In genomic region chr16:85151603-85152413, GRCh38 we compare ENCODE assay signal across 1 cellular context.
A peak's percentile ranks its signal among the peaks of the same experiment; 100 is the strongest.
TF ChIP-seq lines count a peak whose summit lies in the region.

No MANE protein-coding gene starts in this region.

TF ChIP-seq in HEK293, 187 proteins besides CTCF, POLR2A, EP300 and RAD21 (continued from another document):
- TF ChIP-seq ZBTB6 (tag by site-specific recombination; IDR thresholded peaks at IDR 0.05) (0 out of 2 replicates have a peak, but pooled peaks have one; percentile 14), ZNF48 (tag by site-specific recombination; IDR thresholded peaks at IDR 0.05) (no peak), BCL11B (tag by site-specific recombination; IDR thresholded peaks at IDR 0.05; ENCODE audit: low read depth) (no peak), ZBTB20 (tag by site-specific recombination; IDR thresholded peaks at IDR 0.05) (peak; percentile 55; the same call in 1 of the 2 replicates), ZNF10 (tag by site-specific recombination; IDR thresholded peaks at IDR 0.05) (0 out of 2 replicates have a peak, but pooled peaks have one; percentile 2), REPIN1 (tag by site-specific recombination; IDR thresholded peaks at IDR 0.05; ENCODE audit: low read depth) (no peak), ZNF221 (tag by site-specific recombination; IDR thresholded peaks at IDR 0.05; ENCODE audit: borderline replicate concordance) (no peak), ZBTB26 (tag by site-specific recombination; optimal IDR thresholded peaks at IDR 0.05) (no peak), ZNF621 (tag by site-specific recombination; IDR thresholded peaks at IDR 0.05) (no peak), ZNF530 (tag by site-specific recombination; IDR thresholded peaks at IDR 0.05; ENCODE audit: low read depth) (no peak), ZBTB1 (tag by site-specific recombination; IDR thresholded peaks at IDR 0.05) (no peak), ZNF548 (tag by site-specific recombination; IDR thresholded peaks at IDR 0.05) (no peak), ZNF324 (tag by site-specific recombination; IDR thresholded peaks at IDR 0.05) (no peak), BCL11A (tag by site-specific recombination; IDR thresholded peaks at IDR 0.05; ENCODE audit: low read depth) (no peak), ZNF692 (tag by site-specific recombination; IDR thresholded peaks at IDR 0.05) (peak; percentile 98), ZNF610 (tag by site-specific recombination; IDR thresholded peaks at IDR 0.05; ENCODE audit: borderline replicate concordance) (no peak), ZNF558 (tag by site-specific recombination; IDR thresholded peaks at IDR 0.05) (no peak), PRDM4 (tag by site-specific recombination; IDR thresholded peaks at IDR 0.05) (no peak), ZNF398 (tag by site-specific recombination; IDR thresholded peaks at IDR 0.05) (peak; percentile 81), ZNF529 (tag by site-specific recombination; IDR thresholded peaks at IDR 0.05; ENCODE audit: insufficient replicate concordance) (no peak), ZNF639 (tag by site-specific recombination; IDR thresholded peaks at IDR 0.05) (no peak), ZNF561 (tag by site-specific recombination; IDR thresholded peaks at IDR 0.05; ENCODE audit: borderline replicate concordance) (no peak), KLF8 (tag by site-specific recombination; IDR thresholded peaks at IDR 0.05) (no peak), ZNF335 (tag by site-specific recombination; conservative IDR thresholded peaks at IDR 0.05) (peak; percentile 62), ZBTB44 (tag by site-specific recombination; IDR thresholded peaks at IDR 0.05) (no peak; the same call in 1 of the 2 replicates), ZSCAN16 (tag by site-specific recombination; IDR thresholded peaks at IDR 0.05) (no peak), ZNF248 (tag by site-specific recombination; IDR thresholded peaks at IDR 0.05) (no peak), ZNF449 (tag by site-specific recombination; IDR thresholded peaks at IDR 0.05) (peak; percentile 91), ZBTB8A (tag by site-specific recombination; IDR thresholded peaks at IDR 0.05) (0 out of 2 replicates have a peak, but pooled peaks have one; percentile 32), KLF1 (tag by site-specific recombination; IDR thresholded peaks at IDR 0.05) (peak; percentile 79), KLF17 (tag by site-specific recombination; IDR thresholded peaks at IDR 0.05) (no peak)
